In genomic region chr15:49174902-49175301, GRCh38 we compare ENCODE assay signal across 19 cellular contexts. TPM values are rescaled to one million over a fixed set of nuclear protein-coding genes. Genes with fewer than 3 reads are reported as not detected.
DNase-seq lines count a peak whose midpoint lies in the region; ATAC-seq and TF ChIP-seq lines count a peak whose summit lies in the region.
"Had no signal": no experiment of that assay in that cellular context is flagged by ENCODE, and none has a peak within 500 bp of the region (broad histone marks: within the 10 kb centered on the region; RNA-seq: fewer than 3 reads in every experiment).

No MANE protein-coding gene starts in this region.

- no peak overlapping the region for H2BK5ac ChIP-seq in IMR-90 (ENCODE audit: low read depth, low read length, poor library complexity, severe bottlenecking)

- no peak for TF ChIP-seq POLR2A in IMR-90 (IDR thresholded peaks at IDR 0.05; ENCODE audit: low read depth, low read length)

- H3K9me3 Mint-ChIP-seq in activated CD4-positive, alpha-beta T cell treated with anti-CD3 and anti-CD28 coated beads, Interleukin-2, amount 10 ng/mL, durations not matched to agents 7 days and 5 days = peaks cover 2% of the 10 kb centered on the region
- H3K9me3 Mint-ChIP-seq in activated T-helper 17 cell treated with anti-CD3 and anti-CD28 coated beads, Interleukin-2, amount 50 U/mL, for 72 hours = no peaks in the 10 kb centered on the region
- H3K9me3 Mint-ChIP-seq in CD8-positive, alpha-beta T cell = no peaks in the 10 kb centered on the region

- no peak overlapping the region for H3K23ac ChIP-seq in IMR-90 (ENCODE audit: low read depth, low read length)

- H3K56ac ChIP-seq in IMR-90 (ENCODE audit: extremely low read depth, insufficient read depth, low read length) = no peak overlapping the region

- H2BK15ac ChIP-seq in IMR-90 (ENCODE audit: low read depth, low read length) = no peak overlapping the region

- in situ Hi-C loops in IMR-90 (cut with MboI; ENCODE audit: low sequenced_read_pairs) = no loop called here

- peaks cover 19 to 63% of the 10 kb centered on the region in 2 experiments for H3K79me1 ChIP-seq in IMR-90 (ENCODE audit: low read depth in 1 of 2, low read length in 2 of 2)

- peak; percentile 44; the same call in 1 of the 2 replicates for ATAC-seq in IMR-90 (ENCODE audit: low read depth)
- no peak for ATAC-seq in activated T-helper 17 cell treated with anti-CD3 and anti-CD28 coated beads, Interleukin-2, amount 50 U/mL, for 72 hours (replicated peaks)
- ATAC-seq in CD8-positive, alpha-beta T cell = no peak
- ATAC-seq: HepG2 had no signal

- no peak overlapping the region for H3K4ac ChIP-seq in IMR-90 (ENCODE audit: low read depth, low read length)

- no peak overlapping the region for H3K4me2 ChIP-seq in IMR-90 (ENCODE audit: low read depth, low read length)

- CTCF ChIA-PET in activated CD4-positive, alpha-beta T cell treated with anti-CD3 and anti-CD28 coated beads, Interleukin-2, amount 10 ng/mL, durations not matched to agents 7 days and 5 days (lab: Charles Lee) = no interaction called here
- CTCF ChIA-PET in IMR-90 (lab: Yijun Ruan, JAX) = no interaction called here
- CTCF ChIA-PET in CD8-positive, alpha-beta T cell (lab: Charles Lee) = interaction anchor here (0.6 to 1.0 kb wide), 2 partner anchors 19 to 247 kb away, joined by 3 to 4 read pairs; partner anchors contain the start of gene COPS2

- no peak overlapping the region for H4K91ac ChIP-seq in IMR-90 (ENCODE audit: insufficient read depth, low read depth, low read length)

- no peak overlapping the region for H2AK5ac ChIP-seq in IMR-90 (ENCODE audit: low read depth, low read length)

- no peak for TF ChIP-seq RAD21 in IMR-90 (IDR thresholded peaks at IDR 0.05; ENCODE audit: low read length)

- peaks cover 42% of the 10 kb centered on the region for H3K4me1 Mint-ChIP-seq in activated CD4-positive, alpha-beta T cell treated with anti-CD3 and anti-CD28 coated beads, Interleukin-2, amount 10 ng/mL, durations not matched to agents 7 days and 5 days
- peaks cover 10% of the 10 kb centered on the region for H3K4me1 Mint-ChIP-seq in activated T-helper 17 cell treated with anti-CD3 and anti-CD28 coated beads, Interleukin-2, amount 50 U/mL, for 72 hours
- H3K4me1 Mint-ChIP-seq in CD8-positive, alpha-beta T cell (ENCODE audit: low read depth) = peaks cover 48% of the 10 kb centered on the region

- H3K9me3 ChIP-seq in IMR-90 (ENCODE audit: control insufficient read depth, insufficient read depth, low read length) = no peaks in the 10 kb centered on the region
- no peaks in the 10 kb centered on the region for H3K9me3 ChIP-seq in CD8-positive, alpha-beta T cell (ENCODE audit: low read length)
- H3K9me3 ChIP-seq: MG63 had no signal

- no peak overlapping the region for H3K14ac ChIP-seq in IMR-90 (replicated peaks; ENCODE audit: low read depth, low read length)

- 0 out of 2 replicates have a peak, but pooled peaks cover 3% of the 10 kb centered on the region for H3K9me1 ChIP-seq in IMR-90 (ENCODE audit: insufficient read depth, low read length)

- H3K4me3 Mint-ChIP-seq in activated CD4-positive, alpha-beta T cell treated with anti-CD3 and anti-CD28 coated beads, Interleukin-2, amount 10 ng/mL, durations not matched to agents 7 days and 5 days = no peak overlapping the region
- no peak overlapping the region for H3K4me3 Mint-ChIP-seq in activated T-helper 17 cell treated with anti-CD3 and anti-CD28 coated beads, Interleukin-2, amount 50 U/mL, for 72 hours
- no peak overlapping the region for H3K4me3 Mint-ChIP-seq in CD8-positive, alpha-beta T cell

- H3K4me1 ChIP-seq in IMR-90 (ENCODE audit: control insufficient read depth, insufficient read depth, low read length) = no peaks in the 10 kb centered on the region
- H3K4me1 ChIP-seq in CD8-positive, alpha-beta T cell (ENCODE audit: insufficient read depth, low read length) = peaks cover 7% of the 10 kb centered on the region

- no TSS peak for BruUV-seq in IMR-90 (replicated peaks; lab: Mats Ljungman, UMichigan)

- peak overlapping the region; percentile 66 for H3K27ac Mint-ChIP-seq in activated CD4-positive, alpha-beta T cell treated with anti-CD3 and anti-CD28 coated beads, Interleukin-2, amount 10 ng/mL, durations not matched to agents 7 days and 5 days
- peak overlapping the region; percentile 8 for H3K27ac Mint-ChIP-seq in activated T-helper 17 cell treated with anti-CD3 and anti-CD28 coated beads, Interleukin-2, amount 50 U/mL, for 72 hours
- no peak overlapping the region for H3K27ac Mint-ChIP-seq in CD8-positive, alpha-beta T cell

- H4K5ac ChIP-seq in IMR-90 (ENCODE audit: low read depth, low read length) = no peak overlapping the region

- no peak overlapping the region for H3K27ac ChIP-seq in IMR-90 (ENCODE audit: insufficient read depth, low read length)
- no peak overlapping the region for H3K27ac ChIP-seq in CD8-positive, alpha-beta T cell (ENCODE audit: low read depth, low read length)

- dilution Hi-C loops in IMR-90 (cut with HindIII; ENCODE audit: low sequenced_read_pairs, unreplicated experiment) = no loop called here

- TF ChIP-seq CTCF in IMR-90 (conservative IDR thresholded peaks at IDR 0.05; ENCODE audit: low read depth, low read length) (no peak), GM10266 (IDR thresholded peaks at IDR 0.05; ENCODE audit: control insufficient read depth, insufficient read depth, low read depth, missing control alignments) (no peak)
- no peak for TF ChIP-seq CTCF in CD8-positive, alpha-beta T cell (IDR thresholded peaks at IDR 0.05)

- peaks cover 19% of the 10 kb centered on the region for H3K36me3 Mint-ChIP-seq in activated CD4-positive, alpha-beta T cell treated with anti-CD3 and anti-CD28 coated beads, Interleukin-2, amount 10 ng/mL, durations not matched to agents 7 days and 5 days (ENCODE audit: low read depth)
- peaks cover 4% of the 10 kb centered on the region for H3K36me3 Mint-ChIP-seq in activated T-helper 17 cell treated with anti-CD3 and anti-CD28 coated beads, Interleukin-2, amount 50 U/mL, for 72 hours (ENCODE audit: low read depth)
- H3K36me3 Mint-ChIP-seq in CD8-positive, alpha-beta T cell = peaks cover 16% of the 10 kb centered on the region

- H3K9ac ChIP-seq in IMR-90 (ENCODE audit: low read depth, low read length) = no peak overlapping the region

- no peak overlapping the region for H4K8ac ChIP-seq in IMR-90 (ENCODE audit: low read depth in 2 of 2, low read length in 2 of 2)

- H2AK9ac ChIP-seq in IMR-90 (replicated peaks; ENCODE audit: low read depth, low read length, poor library complexity) = no peak overlapping the region

- POLR2A ChIA-PET in activated CD4-positive, alpha-beta T cell treated with anti-CD3 and anti-CD28 coated beads, Interleukin-2, amount 10 ng/mL, durations not matched to agents 7 days and 5 days (lab: Charles Lee) = no interaction called here
- POLR2A ChIA-PET in IMR-90 (lab: Charles Lee; ENCODE audit: unreplicated experiment) = no interaction called here
- POLR2A ChIA-PET in CD8-positive, alpha-beta T cell (lab: Charles Lee) = interaction anchor here (1.6 kb wide), 1 partner anchor 19 kb away, joined by 5 read pairs; the partner anchor contains the start of gene COPS2

- no peaks in the 10 kb centered on the region for H4K20me1 ChIP-seq in IMR-90 (ENCODE audit: insufficient read depth, low read length)

- no peak overlapping the region for H3K18ac ChIP-seq in IMR-90 (ENCODE audit: low read depth, low read length)

- H3K27me3 Mint-ChIP-seq in activated CD4-positive, alpha-beta T cell treated with anti-CD3 and anti-CD28 coated beads, Interleukin-2, amount 10 ng/mL, durations not matched to agents 7 days and 5 days = no peaks in the 10 kb centered on the region
- no peaks in the 10 kb centered on the region for H3K27me3 Mint-ChIP-seq in activated T-helper 17 cell treated with anti-CD3 and anti-CD28 coated beads, Interleukin-2, amount 50 U/mL, for 72 hours
- H3K27me3 Mint-ChIP-seq in CD8-positive, alpha-beta T cell (ENCODE audit: low read depth) = no peaks in the 10 kb centered on the region

- 0 out of 2 replicates have a peak, but pooled peaks cover 1% of the 10 kb centered on the region for H3K36me3 ChIP-seq in IMR-90 (ENCODE audit: control insufficient read depth, insufficient read depth, low read length)
- H3K36me3 ChIP-seq in CD8-positive, alpha-beta T cell (ENCODE audit: insufficient read depth, low read length) = no peaks in the 10 kb centered on the region
- H3K36me3 ChIP-seq: MG63 had no signal

- no peak overlapping the region for H2AFZ ChIP-seq in IMR-90 (replicated peaks; ENCODE audit: low read length, poor library complexity)

- intact Hi-C loops in IMR-90 (cut with micrococcal nuclease) = no loop called here
- intact Hi-C loops in CD8-positive, alpha-beta T cell (cut with DNase I, micrococcal nuclease) = loop anchor here (5.0 kb wide), 4 partner anchors 128 to 843 kb away; partner anchors contain the start of genes SECISBP2L (in 2 of the 2), DTWD1 (in 1 of the 2), DUT (in 1 of the 2) and EID1 (in 1 of the 2)

- H3K27me3 ChIP-seq in IMR-90 (ENCODE audit: control insufficient read depth, insufficient read depth, low read length) = no peaks in the 10 kb centered on the region
- no peaks in the 10 kb centered on the region for H3K27me3 ChIP-seq in CD8-positive, alpha-beta T cell (ENCODE audit: insufficient read depth, low read length)
- H3K27me3 ChIP-seq: MG63 had no signal

- no peak for DNase-seq in activated CD4-positive, alpha-beta T cell treated with anti-CD3 and anti-CD28 coated beads, Interleukin-2, amount 10 ng/mL, durations not matched to agents 7 days and 5 days
- no peak for DNase-seq in activated CD4-positive, alpha-beta T cell treated with anti-CD3 and anti-CD28 coated beads, Interleukin-2, amount 50 U/mL, for 4 hours
- DNase-seq in IMR-90 (no peak), GM10266 (ENCODE audit: extremely low spot score) (no peak), HCEC 1CT (no peak)
- no peak for DNase-seq in CD8-positive, alpha-beta T cell
- DNase-seq: C1 segment of cervical spinal cord; Karpas-422; MG63; NCI-H1417; NCI-H1930; NCI-H2171; NCI-H446; NCI-H69; NK-92 treated with Interleukin-12 subunit alpha and Interleukin-12 subunit beta, amount 100 ng/mL, for 24 hours; SHP77 treated with DMSO at 0.1 percent for 48 hours; SW 1271 had no signal

- no peak overlapping the region for H3K4me3 ChIP-seq in IMR-90 (ENCODE audit: insufficient read depth, low read depth, low read length)
- H3K4me3 ChIP-seq in CD8-positive, alpha-beta T cell (ENCODE audit: low read depth, low read length) = no peak overlapping the region
- H3K4me3 ChIP-seq: MG63 had no signal

- H2BK20ac ChIP-seq in IMR-90 (ENCODE audit: low read depth, low read length) = no peak overlapping the region

- WGBS in IMR-90 (ENCODE audit: extremely low coverage in 2 of 2, insufficient read length in 1 of 2), 2 experiments = no CpG with 5 or more reads among the region's 3 CpGs

- H2BK120ac ChIP-seq in IMR-90 (ENCODE audit: low read depth, low read length) = no peak overlapping the region

RNA-seq across cellular contexts. Expression of gene GALK2, which starts 4.9 kb away (rescaled TPM):
- 10 to 100 TPM; 20.2 to 23.4 TPM for total RNA-seq in activated CD4-positive, alpha-beta T cell treated with anti-CD3 and anti-CD28 coated beads, Interleukin-2, amount 10 ng/mL, durations not matched to agents 7 days and 5 days
- 51.4 and 63.6 TPM in 2 replicates for total RNA-seq in IMR-90 (2012; rRNA removed)
- polyA plus RNA-seq in IMR-90 (2012; rRNA removed) = 23.9 and 27.0 TPM in 2 replicates
- 11.3 and 15.1 TPM in 2 replicates for polyA plus RNA-seq in IMR-90 (2012; cell fraction: cytosol; rRNA removed)
- 8.3 and 17.8 TPM in 2 replicates for polyA plus RNA-seq in IMR-90 (2012; cell fraction: nucleus; rRNA removed; ENCODE audit: low replicate concordance)
- total RNA-seq in activated T-helper 17 cell treated with anti-CD3 and anti-CD28 coated beads, Interleukin-2, amount 50 U/mL, for 72 hours = 10 to 100 TPM; 33.8 to 37.8 TPM
- 10 to 100 TPM in 1 of 2 experiments, 1 to 10 TPM in 1; 7.7 to 10.7 TPM for total RNA-seq in CD8-positive, alpha-beta T cell

RNA-seq across cellular contexts. Expression of gene COPS2, which starts 19.5 kb away (rescaled TPM):
- total RNA-seq in activated CD4-positive, alpha-beta T cell treated with anti-CD3 and anti-CD28 coated beads, Interleukin-2, amount 10 ng/mL, durations not matched to agents 7 days and 5 days = 10 to 100 TPM; 54.8 to 61.7 TPM
- 75.6 and 103 TPM in 2 replicates for total RNA-seq in IMR-90 (2012; rRNA removed)
- polyA plus RNA-seq in IMR-90 (2012; rRNA removed) = 39.6 and 54.6 TPM in 2 replicates
- 3.6 and 5.3 TPM in 2 replicates for polyA plus RNA-seq in IMR-90 (2012; cell fraction: cytosol; rRNA removed)
- 1.1 and 16.9 TPM in 2 replicates for polyA plus RNA-seq in IMR-90 (2012; cell fraction: nucleus; rRNA removed; ENCODE audit: low replicate concordance)
- total RNA-seq in activated T-helper 17 cell treated with anti-CD3 and anti-CD28 coated beads, Interleukin-2, amount 50 U/mL, for 72 hours = 10 to 100 TPM; 66.1 to 86.2 TPM
- 100 to 1,000 TPM; 147 to 159 TPM for total RNA-seq in CD8-positive, alpha-beta T cell
